ENCODE assay signal across 8 cellular contexts in genomic region chr6:26025047-26025893, GRCh38.
DNase-seq lines count a peak whose midpoint lies in the region; ATAC-seq and TF ChIP-seq lines count a peak whose summit lies in the region.

No MANE protein-coding gene starts in this region.

- ATAC-seq in CD4-positive, CD25-positive, alpha-beta regulatory T cell (ENCODE audit: low read depth in 2 of 2): no peak

- peak overlapping the region; percentile 98 for H3K27ac ChIP-seq in CD4-positive, CD25-positive, alpha-beta regulatory T cell (ENCODE audit: insufficient read depth, low read length, poor library complexity, severe bottlenecking)

- no peaks in the 10 kb centered on the region for H3K36me3 Mint-ChIP-seq in CD4-positive, CD25-positive, alpha-beta regulatory T cell

- peaks cover 48% of the 10 kb centered on the region for H3K4me1 ChIP-seq in CD4-positive, CD25-positive, alpha-beta regulatory T cell (ENCODE audit: control insufficient read depth, insufficient read depth, low read length, poor library complexity, severe bottlenecking)

- no peaks in the 10 kb centered on the region for H3K27me3 ChIP-seq in CD4-positive, CD25-positive, alpha-beta regulatory T cell (ENCODE audit: control insufficient read depth, insufficient read depth, low read length)

- no peaks in the 10 kb centered on the region for H3K9me3 ChIP-seq in CD4-positive, CD25-positive, alpha-beta regulatory T cell (ENCODE audit: control insufficient read depth in 2 of 2, low read length in 2 of 2)

- H3K4me3 Mint-ChIP-seq in CD4-positive, CD25-positive, alpha-beta regulatory T cell: peak overlapping the region; percentile 83 to 98 (median 93)

- no peak for TF ChIP-seq CTCF in choroid plexus epithelial cell (conservative IDR thresholded peaks at IDR 0.05; ENCODE audit: low read depth, low read length)

- no peaks in the 10 kb centered on the region for H3K36me3 ChIP-seq in CD4-positive, CD25-positive, alpha-beta regulatory T cell (ENCODE audit: control insufficient read depth, insufficient read depth, low read length)

- H3K4me1 Mint-ChIP-seq in CD4-positive, CD25-positive, alpha-beta regulatory T cell: peaks cover 17 to 50% (median 21%) of the 10 kb centered on the region in 4 donors

- peak overlapping the region; percentile 92 to 100 (median 100) for H3K27ac Mint-ChIP-seq in CD4-positive, CD25-positive, alpha-beta regulatory T cell

- no peaks in the 10 kb centered on the region for H3K27me3 Mint-ChIP-seq in CD4-positive, CD25-positive, alpha-beta regulatory T cell

- DNase-seq in CD4-positive, CD25-positive, alpha-beta regulatory T cell: peak in 1 of 3 donors; percentile 48
- DNase-seq in NCI-H226 (peak; percentile 85), choroid plexus epithelial cell (ENCODE audit: low read depth) (peak; percentile 87), mucosa of gallbladder (ENCODE audit: low spot score) (peak; percentile 49), KG1 (lab: John Stamatoyannopoulos, UW) (no peak), COLO829 (ENCODE audit: low spot score) (no peak), iPS-NIHi11 (ENCODE audit: low spot score) (no peak)
- no peak for DNase-seq in central memory CD4-positive, alpha-beta T cell

- H3K9me3 Mint-ChIP-seq in CD4-positive, CD25-positive, alpha-beta regulatory T cell: peaks cover 0 to 5% (median 0%) of the 10 kb centered on the region in 7 donors

- peak overlapping the region; percentile 93 for H3K4me3 ChIP-seq in CD4-positive, CD25-positive, alpha-beta regulatory T cell (ENCODE audit: low read depth, low read length)
- H3K4me3 ChIP-seq in choroid plexus epithelial cell (ENCODE audit: low read depth, low read length): no peak overlapping the region

Comparison
In these comparisons a context has a peak if more than half of its experiments do, and no peak if none do; other contexts are left out.
1. DNase-seq: peak in NCI-H226 (single experiment), choroid plexus epithelial cell (single experiment) and mucosa of gallbladder (single experiment); none in KG1 (single experiment), COLO829 (single experiment), iPS-NIHi11 (single experiment) and central memory CD4-positive, alpha-beta T cell (single experiment).